1 cellular context compared by ENCODE assay signal in the genomic region with DNA sequence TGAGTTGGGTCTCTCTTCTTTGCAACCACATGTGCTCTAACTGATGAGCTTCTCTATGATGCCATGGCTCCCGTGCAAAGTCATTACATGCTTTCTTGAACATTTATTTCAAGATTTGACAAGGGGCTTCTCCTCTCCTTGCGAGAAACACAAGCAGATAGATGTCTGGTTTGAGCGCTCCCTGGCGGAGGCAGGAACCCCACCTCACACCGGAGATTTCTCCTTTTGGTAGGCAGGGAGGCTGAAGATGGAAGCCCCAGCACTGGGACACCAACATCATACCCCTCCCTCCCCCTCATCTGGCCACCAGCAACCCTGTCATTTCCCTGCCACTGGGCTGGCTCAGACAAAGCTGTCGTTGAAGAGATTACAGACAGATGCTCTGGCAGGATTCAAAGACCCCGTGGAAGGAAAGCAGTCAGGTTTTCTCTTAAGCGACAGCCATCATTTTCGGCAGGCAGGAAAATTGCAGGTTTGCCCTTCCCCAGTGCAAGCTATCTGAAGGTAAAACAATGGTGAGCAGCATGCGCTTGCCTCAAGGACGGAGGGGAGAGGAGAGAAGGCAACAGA.
TF ChIP-seq lines count a peak whose summit lies in the region.

No MANE protein-coding gene starts in this region.

TF ChIP-seq in WTC11, 78 proteins besides CTCF, POLR2A, EP300 and RAD21 (continued from another document):
- TF ChIP-seq ARID4B (CRISPR knock-in tag; IDR thresholded peaks at IDR 0.05; ENCODE audit: borderline replicate concordance) (no peak), ZNF423 (CRISPR knock-in tag; IDR thresholded peaks at IDR 0.05) (no peak), FOXP1 (CRISPR knock-in tag; IDR thresholded peaks at IDR 0.05; ENCODE audit: borderline replicate concordance) (no peak)
